Comparison of ENCODE assay signal across 20 cellular contexts in the genomic region with DNA sequence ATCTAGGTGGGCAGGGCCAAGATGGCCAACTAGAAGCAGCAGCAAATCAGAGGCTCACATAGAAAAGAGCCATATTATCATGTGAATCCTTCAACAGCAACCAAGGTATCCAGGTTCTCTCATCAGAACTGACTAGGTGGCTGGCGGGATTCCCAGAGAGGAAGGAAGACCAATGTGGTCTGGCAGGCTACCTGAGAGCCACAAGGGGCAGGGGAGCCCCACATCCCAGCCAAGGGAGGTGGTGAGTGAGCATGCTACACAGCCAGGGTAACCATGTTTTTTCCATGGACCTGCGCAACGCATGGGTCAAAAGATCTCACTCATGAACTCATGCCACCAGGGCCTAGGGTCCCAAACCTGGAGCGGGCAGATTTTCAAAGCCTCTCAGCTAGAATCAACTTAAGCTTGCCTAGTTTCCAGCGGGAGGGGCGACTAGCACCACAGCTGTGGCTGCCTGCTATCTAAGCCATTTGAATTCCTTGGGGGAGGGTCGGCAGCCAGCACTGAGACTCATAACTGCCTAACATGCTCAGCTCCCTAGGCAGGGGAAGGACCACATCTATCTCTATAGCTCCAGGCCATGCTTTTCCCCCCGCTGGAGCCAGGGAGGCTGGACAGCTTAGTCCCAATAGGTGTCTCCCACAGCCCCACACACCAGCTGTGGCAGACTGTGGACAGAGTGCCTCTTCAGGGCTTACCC. TPM values are rescaled to one million over a fixed set of nuclear protein-coding genes. Genes with fewer than 3 reads are reported as not detected.
DNase-seq lines count a peak whose midpoint lies in the region; ATAC-seq and TF ChIP-seq lines count a peak whose summit lies in the region.
"Had no signal": no experiment of that assay in that cellular context is flagged by ENCODE, and none has a peak within 500 bp of the region (broad histone marks: within the 10 kb centered on the region; RNA-seq: fewer than 3 reads in every experiment).

No MANE protein-coding gene starts in this region.

- H3K36me3 ChIP-seq in GM23338 (ENCODE audit: insufficient read depth): no peaks in the 10 kb centered on the region
- H3K36me3 ChIP-seq in endodermal cell (ENCODE audit: control insufficient read depth, insufficient read depth, low read length): no peaks in the 10 kb centered on the region
- H3K36me3 ChIP-seq: SJSA1 had no signal

- ATAC-seq in GM23338 (no peak), WTC11 (peak; percentile 72), GM21423 (IDR thresholded peaks at IDR 0.05; ENCODE audit: unreplicated experiment) (no peak), HG02759 (IDR thresholded peaks at IDR 0.05; ENCODE audit: unreplicated experiment) (no peak)
- ATAC-seq: CD8-positive, alpha-beta T cell had no signal

- H3K4me3 ChIP-seq in GM23338 (no peak overlapping the region), endodermal cell (ENCODE audit: low read length) (peak overlapping the region; percentile 20)
- H3K4me3 ChIP-seq: SJSA1 had no signal

- H3K27me3 Mint-ChIP-seq in GM23338 (ENCODE audit: insufficient read depth, low read depth, poor library complexity): peaks cover 8% of the 10 kb centered on the region
- no peaks in the 10 kb centered on the region for H3K27me3 Mint-ChIP-seq in WTC11 (ENCODE audit: low read depth)
- H3K27me3 Mint-ChIP-seq in endodermal cell (ENCODE audit: insufficient read depth): no peaks in the 10 kb centered on the region

- no peaks in the 10 kb centered on the region for H3K4me1 ChIP-seq in GM23338 (ENCODE audit: insufficient read depth)
- peaks cover 5% of the 10 kb centered on the region for H3K4me1 ChIP-seq in endodermal cell (ENCODE audit: control insufficient read depth, insufficient read depth, low read length)
- H3K4me1 ChIP-seq: SJSA1 had no signal

- H3K9ac ChIP-seq in endodermal cell (ENCODE audit: extremely low read depth, low read length, poor library complexity, severe bottlenecking): no peak overlapping the region

- H3K27ac ChIP-seq in GM23338 (ENCODE audit: low read depth) (no peak overlapping the region), endodermal cell (ENCODE audit: low read depth, low read length) (no peak overlapping the region)
- H3K27ac ChIP-seq: RWPE1, SJSA1 had no signal

- peak overlapping the region; percentile 59 for H2AFZ ChIP-seq in GM23338

- 50 to 75% methylated on average over 2 to 8 of the region's 8 CpGs for WGBS in endodermal cell (ENCODE audit: insufficient coverage in 1 of 2, insufficient read length in 1 of 2), 2 experiments

- H3K9me3 Mint-ChIP-seq in GM23338: peaks cover 46% of the 10 kb centered on the region
- peaks cover 72% of the 10 kb centered on the region for H3K9me3 Mint-ChIP-seq in WTC11
- peaks cover 13% of the 10 kb centered on the region for H3K9me3 Mint-ChIP-seq in endodermal cell

- intact Hi-C loops in cardiac septum (cut with DNase I): no loop called here

- H4K20me1 ChIP-seq in GM23338 (replicated peaks; ENCODE audit: insufficient read depth): no peaks in the 10 kb centered on the region

- DNase-seq in GM23338 (ENCODE audit: low spot score) (peak; percentile 21), WTC11 (ENCODE audit: low spot score) (peak; percentile 13), endodermal cell (peak; percentile 58), myocyte (ENCODE audit: low read depth) (peak; percentile 47), SKM-1 treated with dmso at 0.1 percent for 144 hours (lab: John Stamatoyannopoulos, UW; ENCODE audit: unreplicated experiment) (no peak), cardiac septum (ENCODE audit: low spot score) (no peak)
- DNase-seq: ACHN; CD8-positive, alpha-beta T cell; HCEC 1CT; NCI-H146; NCI-H2107; NCI-H226; NCI-H526; OCI-M1 had no signal

- no peaks in the 10 kb centered on the region for H3F3A ChIP-seq in GM23338 (replicated peaks; ENCODE audit: low read depth)

- H3K4me2 ChIP-seq in GM23338: no peak overlapping the region

- CTCF ChIA-PET in WTC11 (lab: Charles Lee): no interaction called here

- H3K27me3 ChIP-seq in GM23338 (ENCODE audit: insufficient read depth): no peaks in the 10 kb centered on the region
- H3K27me3 ChIP-seq in endodermal cell (ENCODE audit: control insufficient read depth, insufficient read depth, low read length, poor library complexity, severe bottlenecking): no peaks in the 10 kb centered on the region
- H3K27me3 ChIP-seq: SJSA1 had no signal

- H3K79me2 ChIP-seq in GM23338 (replicated peaks; ENCODE audit: insufficient read depth): no peaks in the 10 kb centered on the region

- peaks cover 10% of the 10 kb centered on the region; the same call in 1 of the 2 replicates for H3K9me2 ChIP-seq in GM23338 (ENCODE audit: insufficient read depth)

- H3K4me1 Mint-ChIP-seq in GM23338 (peaks cover 3% of the 10 kb centered on the region; the same call in 1 of the 3 replicates), WTC11 (0 out of 2 replicates have a peak, but pooled peaks cover 3% of the 10 kb centered on the region), endodermal cell (no peaks in the 10 kb centered on the region)

- H3K4me3 Mint-ChIP-seq in GM23338 (no peak overlapping the region), WTC11 (no peak overlapping the region), endodermal cell (no peak overlapping the region)
- H3K4me3 Mint-ChIP-seq: CD8-positive, alpha-beta T cell had no signal

- TF ChIP-seq CTCF in GM23338 (conservative IDR thresholded peaks at IDR 0.05; ENCODE audit: low read depth in 2 of 2): no peak
- TF ChIP-seq CTCF in WTC11 (IDR thresholded peaks at IDR 0.05): no peak
- no peak for TF ChIP-seq CTCF in endodermal cell (conservative IDR thresholded peaks at IDR 0.05)

- H3K36me3 Mint-ChIP-seq in GM23338 (ENCODE audit: low read depth) (peaks cover 49% of the 10 kb centered on the region), WTC11 (peaks cover 60% of the 10 kb centered on the region), endodermal cell (ENCODE audit: low read depth) (peaks cover 3% of the 10 kb centered on the region)

- H3K27ac Mint-ChIP-seq in GM23338 (no peak overlapping the region), WTC11 (no peak overlapping the region), endodermal cell (no peak overlapping the region)
- H3K27ac Mint-ChIP-seq: CD8-positive, alpha-beta T cell had no signal

- H3K9me3 ChIP-seq in endodermal cell (ENCODE audit: control insufficient read depth, low read length): peaks cover 22% of the 10 kb centered on the region
- H3K9me3 ChIP-seq: SJSA1 had no signal

- POLR2A ChIA-PET in WTC11 (lab: Charles Lee): no interaction called here

TF ChIP-seq in GM23338, 12 proteins besides CTCF, POLR2A, EP300 and RAD21 (continues in another document):
- TF ChIP-seq STAT1 (IDR thresholded peaks at IDR 0.05; ENCODE audit: unreplicated experiment): no peak
- TF ChIP-seq CREB1 (CRISPR knock-in tag; IDR thresholded peaks at IDR 0.05; ENCODE audit: low read depth): no peak
- no peak for TF ChIP-seq ZNF114 (CRISPR knock-in tag; IDR thresholded peaks at IDR 0.05)
- TF ChIP-seq EZH2phosphoT487 (IDR thresholded peaks at IDR 0.05; ENCODE audit: unreplicated experiment): no peak
- no peak for TF ChIP-seq JUNB (IDR thresholded peaks at IDR 0.05; ENCODE audit: unreplicated experiment)
- TF ChIP-seq ETS1 (IDR thresholded peaks at IDR 0.05): no peak
- no peak for TF ChIP-seq ZNF331 (CRISPR knock-in tag; IDR thresholded peaks at IDR 0.05; ENCODE audit: low read depth)
- TF ChIP-seq NANOG (IDR thresholded peaks at IDR 0.05; ENCODE audit: borderline replicate concordance): no peak

TF ChIP-seq in WTC11, 78 proteins besides CTCF, POLR2A, EP300 and RAD21:
- 0 out of 2 replicates have a peak, but pooled peaks have one; percentile 48 for TF ChIP-seq TEAD4 (CRISPR knock-in tag; IDR thresholded peaks at IDR 0.05)
- no peak for TF ChIP-seq NR3C1 (CRISPR knock-in tag; conservative IDR thresholded peaks at IDR 0.05; ENCODE audit: low read depth)
- no peak for TF ChIP-seq CREM (CRISPR knock-in tag; IDR thresholded peaks at IDR 0.05)

RNA-seq across cellular contexts. Expression of gene CASP12, which starts 28.7 kb away (rescaled TPM):
- not detected in 2 replicates for total RNA-seq in GM23338 (2014; rRNA removed; shearing (Covaris generic))
- polyA plus RNA-seq in GM23338 (2016; fragmentation: Nextera tagmentation; extraction: Ambion mirVana): not detected in 2 replicates
- not detected in 3 replicates for total RNA-seq in WTC11 (2021)
- not detected for total RNA-seq in endodermal cell
- polyA plus RNA-seq in endodermal cell (2013, experiment 1 of 2): not detected
- not detected for polyA plus RNA-seq in endodermal cell (2013, experiment 2 of 2)
- total RNA-seq in myocyte: not detected in 2 replicates
- polyA plus RNA-seq in myocyte (2012): 0.09 TPM
- 0.35 TPM for total RNA-seq in cardiac septum
- total RNA-seq: CD8-positive, alpha-beta T cell; Daoy; HT-29; SJSA1 had no signal

RNA-seq across cellular contexts. Expression of gene CASP4, which starts 41.5 kb away (rescaled TPM):
- 0.35 TPM in 1 of 2 replicates, not detected in the other for total RNA-seq in GM23338 (2014; rRNA removed; shearing (Covaris generic))
- not detected in 2 replicates for polyA plus RNA-seq in GM23338 (2016; fragmentation: Nextera tagmentation; extraction: Ambion mirVana)
- total RNA-seq in WTC11 (2021) (0.44 to 0.73 TPM (median 0.69 TPM) in 3 replicates), endodermal cell (not detected), myocyte (54.0 and 59.5 TPM in 2 replicates), cardiac septum (17.1 TPM)
- polyA plus RNA-seq in endodermal cell (2013, experiment 1 of 2): not detected
- not detected for polyA plus RNA-seq in endodermal cell (2013, experiment 2 of 2)
- polyA plus RNA-seq in myocyte (2012): 36.2 TPM

Comparison
In these comparisons a context has a peak if more than half of its experiments do, and no peak if none do; other contexts are left out.
1. DNase-seq: peak in GM23338 (single experiment), WTC11 (single experiment), endodermal cell (single experiment) and myocyte (single experiment); none in SKM-1 treated with dmso at 0.1 percent for 144 hours (single experiment) and cardiac septum (single experiment).
2. RNA of gene CASP4, which starts 41.5 kb away (total RNA-seq): 54.0 to 59.5 TPM in myocyte and 17.1 TPM in cardiac septum (single experiment); 0.44 to 0.73 TPM in WTC11, 0.35 TPM in GM23338 and not detected in endodermal cell; every median in the first group is over 10 times any median in the second.